Comparison of ENCODE assay signal across 16 cellular contexts in genomic region chr12:123614531-123614930, GRCh38. TPM values are rescaled to one million over a fixed set of nuclear protein-coding genes. Genes with fewer than 3 reads are reported as not detected.
DNase-seq lines count a peak whose midpoint lies in the region; ATAC-seq and TF ChIP-seq lines count a peak whose summit lies in the region.
"Had no signal": no experiment of that assay in that cellular context is flagged by ENCODE, and none has a peak within 500 bp of the region (broad histone marks: within the 10 kb centered on the region; RNA-seq: fewer than 3 reads in every experiment).

No MANE protein-coding gene starts in this region.

- no peak for TF ChIP-seq CTCF in cardiac fibroblast (IDR thresholded peaks at IDR 0.05; ENCODE audit: low read depth, low read length)
- no peak for TF ChIP-seq CTCF in omental fat pad (IDR thresholded peaks at IDR 0.05)
- no peak for TF ChIP-seq CTCF in WERI-Rb-1 (IDR thresholded peaks at IDR 0.05; ENCODE audit: low read depth, low read length)

- no peak overlapping the region for H3K4me3 ChIP-seq in cardiac fibroblast (replicated peaks in 1 of 2; ENCODE audit: low read depth in 2 of 2, low read length in 2 of 2)
- no peak overlapping the region for H3K4me3 ChIP-seq in WERI-Rb-1 (ENCODE audit: low read depth, low read length)
- H3K4me3 ChIP-seq: lower lobe of right lung had no signal

- peak; percentile 61 for ATAC-seq in omental fat pad (ENCODE audit: low FRiP score)
- ATAC-seq in HG02763 (IDR thresholded peaks at IDR 0.05; ENCODE audit: unreplicated experiment), result no peak
- ATAC-seq in GM18867 (IDR thresholded peaks at IDR 0.05; ENCODE audit: unreplicated experiment), result no peak
- ATAC-seq: activated CD8-positive, alpha-beta memory T cell treated with anti-CD3 and anti-CD28 coated beads, Interleukin-2, amount 10 ng/mL, durations not matched to agents 7 days and 5 days; lower lobe of right lung; sciatic nerve; stimulated activated naive B cell treated with anti-CD40 and anti-IgM and Interleukin-4, amounts not matched to agents 10 μg/mL and 1 μg/mL and 100 μg/mL, for 72 hours had no signal

- peak; percentile 13 for DNase-seq in DMS 273 (lab: John Stamatoyannopoulos, UW; ENCODE audit: unreplicated experiment)
- DNase-seq in DMS 273 treated with DMSO at 0.1 percent for 48 hours (lab: John Stamatoyannopoulos, UW), result no peak
- peak; percentile 47 for DNase-seq in HS-5 (ENCODE audit: low read depth)
- peak; percentile 64 to 67 for DNase-seq in cardiac fibroblast (ENCODE audit: low read depth in 2 of 2)
- no peak for DNase-seq in omental fat pad (ENCODE audit: low spot score)
- no peak for DNase-seq in WERI-Rb-1
- DNase-seq: activated CD8-positive, alpha-beta memory T cell treated with anti-CD3 and anti-CD28 coated beads, Interleukin-2, amount 10 ng/mL, durations not matched to agents 7 days and 5 days; Karpas-422; lower lobe of right lung; NCI-H1694; NCI-H82; stimulated activated naive B cell treated with anti-CD40 and anti-IgM and Interleukin-4, amounts not matched to agents 10 μg/mL and 1 μg/mL and 100 μg/mL, for 72 hours had no signal

- H3K9me3 ChIP-seq in WERI-Rb-1 (ENCODE audit: severe bottlenecking), result no peaks in the 10 kb centered on the region
- H3K9me3 ChIP-seq: lower lobe of right lung had no signal

- peaks cover 92% of the 10 kb centered on the region for H3K36me3 ChIP-seq in WERI-Rb-1

- H3K27me3 ChIP-seq in WERI-Rb-1 (ENCODE audit: insufficient read depth, low read depth, severe bottlenecking), result no peaks in the 10 kb centered on the region

- H3K27ac ChIP-seq in WERI-Rb-1, result no peak overlapping the region
- H3K27ac ChIP-seq: 22Rv1, lower lobe of right lung had no signal

RNA-seq across cellular contexts. Expression of gene DDX55, which starts 12.6 kb away (rescaled TPM):
- total RNA-seq in omental fat pad, result 10 to 100 TPM; 16.1 to 66.3 (median 19.1) TPM

RNA-seq across cellular contexts. Expression of gene EIF2B1, which starts 19.0 kb away (rescaled TPM):
- total RNA-seq in omental fat pad, result 100 to 1,000 TPM; 108 to 164 (median 119) TPM

RNA-seq across cellular contexts. Expression of gene GTF2H3, which starts 19.1 kb away (rescaled TPM):
- total RNA-seq in omental fat pad, result 10 to 100 TPM; 16.2 to 23.4 (median 22.0) TPM

RNA-seq across cellular contexts. Expression of gene TMED2, which starts 30.2 kb away (rescaled TPM):
- total RNA-seq in omental fat pad, result 100 to 1,000 TPM; 121 to 179 (median 145) TPM

RNA-seq across cellular contexts. Expression of gene TCTN2, which starts 56.4 kb away (rescaled TPM):
- 1 to 10 TPM; 5.4 to 7.3 (median 6.8) TPM for total RNA-seq in omental fat pad

Comparison
In these comparisons a context has a peak if more than half of its experiments do, and no peak if none do; other contexts are left out.
1. DNase-seq: peak in DMS 273 (single experiment), HS-5 (single experiment) and cardiac fibroblast (2 of 2); none in DMS 273 treated with DMSO at 0.1 percent for 48 hours (single experiment), omental fat pad (single experiment) and WERI-Rb-1 (single experiment).